ENCODE assay signal across 24 cellular contexts in the genomic region with DNA sequence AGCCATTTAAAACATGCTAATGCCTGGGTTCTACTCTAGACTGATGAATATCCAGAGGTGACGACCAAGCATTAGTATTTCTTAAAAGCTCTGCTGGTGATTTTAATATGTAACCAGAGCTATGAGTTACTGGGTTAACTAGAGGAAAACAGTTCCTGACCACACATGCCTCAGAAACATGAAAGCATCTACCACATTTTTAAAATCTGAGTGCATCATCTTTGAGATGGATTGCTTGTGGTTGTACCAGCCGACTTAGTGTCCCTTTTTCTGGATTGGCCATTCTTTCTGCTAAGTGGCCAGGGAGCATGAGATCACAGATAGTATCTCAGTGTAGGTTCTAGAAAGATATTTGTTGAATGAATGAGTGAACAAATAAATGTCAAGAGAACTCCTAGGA.
"Had no signal": no experiment of that assay in that cellular context is flagged by ENCODE, and none has a peak within 500 bp of the region (broad histone marks: within the 10 kb centered on the region; RNA-seq: fewer than 3 reads in every experiment).

No MANE protein-coding gene starts in this region.

- H3K4me3 Mint-ChIP-seq: activated CD4-positive, alpha-beta memory T cell treated with anti-CD3 and anti-CD28 coated beads for 36 hours; activated CD4-positive, alpha-beta T cell treated with anti-CD3 and anti-CD28 coated beads, Interleukin-2, amount 10 ng/mL, durations not matched to agents 7 days and 5 days; activated naive CD8-positive, alpha-beta T cell treated with anti-CD3 and anti-CD28 coated beads, Interleukin-2, amount 50 U/mL, for 24 hours; activated T-cell treated with anti-CD3 and anti-CD28 coated beads, Interleukin-2, amount 50 U/mL, for 4 hours had no signal

- H3K27me3 Mint-ChIP-seq: activated CD4-positive, alpha-beta memory T cell treated with anti-CD3 and anti-CD28 coated beads for 36 hours; activated CD4-positive, alpha-beta T cell treated with anti-CD3 and anti-CD28 coated beads, Interleukin-2, amount 10 ng/mL, durations not matched to agents 7 days and 5 days; activated naive CD8-positive, alpha-beta T cell treated with anti-CD3 and anti-CD28 coated beads, Interleukin-2, amount 50 U/mL, for 24 hours had no signal

- H3K4me3 ChIP-seq: breast epithelium, SK-N-MC had no signal

- H3K27ac ChIP-seq: breast epithelium, SK-N-MC, VCaP had no signal

- H3K9me3 Mint-ChIP-seq: activated CD4-positive, alpha-beta memory T cell treated with anti-CD3 and anti-CD28 coated beads for 36 hours; activated CD4-positive, alpha-beta T cell treated with anti-CD3 and anti-CD28 coated beads, Interleukin-2, amount 10 ng/mL, durations not matched to agents 7 days and 5 days; activated T-cell treated with anti-CD3 and anti-CD28 coated beads, Interleukin-2, amount 50 U/mL, for 4 hours had no signal

- H3K36me3 ChIP-seq: breast epithelium had no signal

- H3K9me3 ChIP-seq: breast epithelium had no signal

- H3K36me3 Mint-ChIP-seq: activated CD4-positive, alpha-beta memory T cell treated with anti-CD3 and anti-CD28 coated beads for 36 hours had no signal

- ATAC-seq: activated naive CD4-positive, alpha-beta T cell treated with anti-CD3 and anti-CD28 coated beads, Interleukin-2, amount 50 U/mL, for 72 hours; activated naive CD8-positive, alpha-beta T cell treated with anti-CD3 and anti-CD28 coated beads, Interleukin-2, amount 50 U/mL, for 24 hours; activated T-cell treated with anti-CD3 and anti-CD28 coated beads, Interleukin-2, amount 50 U/mL, for 4 hours; Right ventricle myocardium inferior had no signal

- H3K4me1 Mint-ChIP-seq: activated CD4-positive, alpha-beta T cell treated with anti-CD3 and anti-CD28 coated beads, Interleukin-2, amount 10 ng/mL, durations not matched to agents 7 days and 5 days; activated naive CD8-positive, alpha-beta T cell treated with anti-CD3 and anti-CD28 coated beads, Interleukin-2, amount 50 U/mL, for 24 hours had no signal

- DNase-seq: activated CD4-positive, alpha-beta memory T cell treated with anti-CD3 and anti-CD28 coated beads for 36 hours; activated CD4-positive, alpha-beta T cell treated with anti-CD3 and anti-CD28 coated beads, Interleukin-2, amount 10 ng/mL, durations not matched to agents 7 days and 5 days; activated CD4-positive, CD25-positive, alpha-beta regulatory T cell; activated CD8-positive, alpha-beta memory T cell treated with anti-CD3 and anti-CD28 coated beads for 24 hours; activated effector memory CD4-positive, alpha-beta T cell treated with anti-CD3 and anti-CD28 coated beads, Interleukin-2, amount 50 U/mL, for 16 hours; activated naive CD4-positive, alpha-beta T cell treated with Interleukin-2 at 50 U/mL for 16 hours; activated naive CD8-positive, alpha-beta T cell treated with anti-CD3 and anti-CD28 coated beads, Interleukin-2, amount 50 U/mL, for 24 hours; activated T-cell treated with anti-CD3 and anti-CD28 coated beads, Interleukin-2, amount 50 U/mL, for 4 hours; amniotic stem cell; caudate nucleus; MM.1S; NCI-H1105; NCI-H1436; NCI-H187; NCI-H2081; NCI-H446; NCI-H748 treated with DMSO at 0.1 percent for 48 hours; RPMI8226; T-helper 1 cell had no signal

- H3K4me1 ChIP-seq: breast epithelium had no signal

- H3K27ac Mint-ChIP-seq: activated CD4-positive, alpha-beta memory T cell treated with anti-CD3 and anti-CD28 coated beads for 36 hours; activated CD4-positive, alpha-beta T cell treated with anti-CD3 and anti-CD28 coated beads, Interleukin-2, amount 10 ng/mL, durations not matched to agents 7 days and 5 days; activated naive CD4-positive, alpha-beta T cell treated with anti-CD3 and anti-CD28 coated beads, Interleukin-2, amount 50 U/mL, for 72 hours; activated naive CD8-positive, alpha-beta T cell treated with anti-CD3 and anti-CD28 coated beads, Interleukin-2, amount 50 U/mL, for 24 hours had no signal
